Comparison of ENCODE assay signal across 29 cellular contexts in genomic region chr9:119458068-119458467, GRCh38.
"Had no signal": no experiment of that assay in that cellular context is flagged by ENCODE, and none has a peak within 500 bp of the region (broad histone marks: within the 10 kb centered on the region; RNA-seq: fewer than 3 reads in every experiment).

No MANE protein-coding gene starts in this region.

- H3K9me3 Mint-ChIP-seq: activated B cell treated with CpG ODN at 0.5 μM for 24 hours; activated CD4-positive, alpha-beta T cell treated with anti-CD3 and anti-CD28 coated beads, Interleukin-2, amount 10 ng/mL, durations not matched to agents 24 days and 14 days; T-helper 1 cell treated with Interleukin-12 subunit alpha and Interleukin-12 subunit beta and Interleukin-4 antibody, amounts not matched to agents 30 μg/mL and 1 μg/mL, for 36 hours had no signal

- H3K9me3 ChIP-seq: ascending aorta, body of pancreas, MG63, SJCRH30 had no signal

- H3K4me3 ChIP-seq: ascending aorta, body of pancreas, MG63, PC-9, SJCRH30 had no signal

- H3K4me1 ChIP-seq: ascending aorta, body of pancreas, SJCRH30 had no signal

- H3K27ac Mint-ChIP-seq: activated B cell treated with CpG ODN at 0.5 μM for 24 hours; activated CD4-positive, alpha-beta T cell treated with anti-CD3 and anti-CD28 coated beads, Interleukin-2, amount 10 ng/mL, durations not matched to agents 24 days and 14 days; activated CD8-positive, alpha-beta memory T cell treated with anti-CD3 and anti-CD28 coated beads, Interleukin-2, amount 10 ng/mL, durations not matched to agents 7 days and 5 days; activated naive CD4-positive, alpha-beta T cell treated with anti-CD3 and anti-CD28 coated beads, Interleukin-2, amount 50 U/mL, for 72 hours; activated naive CD8-positive, alpha-beta T cell treated with anti-CD3 and anti-CD28 coated beads, Interleukin-2, amount 50 U/mL, for 24 hours; activated T-cell treated with anti-CD3 and anti-CD28 coated beads, Interleukin-2, amount 50 U/mL, for 24 hours; IgD-negative memory B cell; T-helper 1 cell treated with Interleukin-12 subunit alpha and Interleukin-12 subunit beta and Interleukin-4 antibody, amounts not matched to agents 30 μg/mL and 1 μg/mL, for 36 hours had no signal

- H3K27me3 Mint-ChIP-seq: activated B cell treated with CpG ODN at 0.5 μM for 24 hours; activated CD4-positive, alpha-beta T cell treated with anti-CD3 and anti-CD28 coated beads, Interleukin-2, amount 10 ng/mL, durations not matched to agents 24 days and 14 days; activated CD8-positive, alpha-beta memory T cell treated with anti-CD3 and anti-CD28 coated beads, Interleukin-2, amount 10 ng/mL, durations not matched to agents 7 days and 5 days; activated naive CD8-positive, alpha-beta T cell treated with anti-CD3 and anti-CD28 coated beads, Interleukin-2, amount 50 U/mL, for 24 hours; activated T-cell treated with anti-CD3 and anti-CD28 coated beads, Interleukin-2, amount 50 U/mL, for 24 hours; central memory CD8-positive, alpha-beta T cell had no signal

- DNase-seq: activated B cell treated with CpG ODN at 0.5 μM for 24 hours; activated CD4-positive, alpha-beta T cell treated with anti-CD3 and anti-CD28 coated beads for 1 hour; activated CD4-positive, alpha-beta T cell treated with anti-CD3 and anti-CD28 coated beads, Interleukin-2, amount 10 ng/mL, durations not matched to agents 24 days and 14 days; activated CD4-positive, alpha-beta T cell treated with anti-CD3 and anti-CD28 coated beads, Interleukin-2, amount 50 U/mL, for 48 hours; activated CD8-positive, alpha-beta memory T cell treated with anti-CD3 and anti-CD28 coated beads, Interleukin-2, amount 10 ng/mL, durations not matched to agents 7 days and 5 days; activated effector memory CD4-positive, alpha-beta T cell treated with anti-CD3 and anti-CD28 coated beads, Interleukin-2, amount 50 U/mL, for 16 hours; activated naive CD4-positive, alpha-beta T cell treated with Interleukin-2 at 50 U/mL for 16 hours; activated naive CD8-positive, alpha-beta T cell treated with anti-CD3 and anti-CD28 coated beads, Interleukin-2, amount 50 U/mL, for 24 hours; activated T-cell treated with anti-CD3 and anti-CD28 coated beads, Interleukin-2, amount 50 U/mL, for 24 hours; amniotic stem cell; body of pancreas; MG63; MV-4-11; NCI-H1105 treated with DMSO at 0.1 percent for 48 hours; NCI-H1436 treated with DMSO at 0.1 percent for 48 hours; NCI-H1930; NCI-H2107; NCI-H345; NCI-H510A; NCI-H69; PC-9; SJCRH30 had no signal

- H3K36me3 Mint-ChIP-seq: activated CD8-positive, alpha-beta memory T cell treated with anti-CD3 and anti-CD28 coated beads, Interleukin-2, amount 10 ng/mL, durations not matched to agents 7 days and 5 days; activated naive CD4-positive, alpha-beta T cell treated with anti-CD3 and anti-CD28 coated beads, Interleukin-2, amount 50 U/mL, for 72 hours; IgD-negative memory B cell had no signal

- ATAC-seq: activated CD8-positive, alpha-beta memory T cell treated with anti-CD3 and anti-CD28 coated beads, Interleukin-2, amount 10 ng/mL, durations not matched to agents 7 days and 5 days; activated naive CD4-positive, alpha-beta T cell treated with anti-CD3 and anti-CD28 coated beads, Interleukin-2, amount 50 U/mL, for 72 hours; activated naive CD8-positive, alpha-beta T cell treated with anti-CD3 and anti-CD28 coated beads, Interleukin-2, amount 50 U/mL, for 24 hours; body of pancreas; Right ventricle myocardium inferior had no signal

- H3K36me3 ChIP-seq: ascending aorta, MG63, SJCRH30 had no signal

- H3K27me3 ChIP-seq: ascending aorta, body of pancreas, MG63, SJCRH30 had no signal

- H3K4me3 Mint-ChIP-seq: activated B cell treated with CpG ODN at 0.5 μM for 24 hours; activated CD4-positive, alpha-beta T cell treated with anti-CD3 and anti-CD28 coated beads, Interleukin-2, amount 10 ng/mL, durations not matched to agents 24 days and 14 days; activated CD8-positive, alpha-beta memory T cell treated with anti-CD3 and anti-CD28 coated beads, Interleukin-2, amount 10 ng/mL, durations not matched to agents 7 days and 5 days; activated naive CD8-positive, alpha-beta T cell treated with anti-CD3 and anti-CD28 coated beads, Interleukin-2, amount 50 U/mL, for 24 hours; activated T-cell treated with anti-CD3 and anti-CD28 coated beads, Interleukin-2, amount 50 U/mL, for 24 hours; central memory CD8-positive, alpha-beta T cell; IgD-negative memory B cell; T-helper 1 cell treated with Interleukin-12 subunit alpha and Interleukin-12 subunit beta and Interleukin-4 antibody, amounts not matched to agents 30 μg/mL and 1 μg/mL, for 36 hours had no signal

- H3K27ac ChIP-seq: ascending aorta, body of pancreas, KMS-11, PC-9, SJCRH30 had no signal

- H3K4me1 Mint-ChIP-seq: activated B cell treated with CpG ODN at 0.5 μM for 24 hours; activated CD4-positive, alpha-beta T cell treated with anti-CD3 and anti-CD28 coated beads, Interleukin-2, amount 10 ng/mL, durations not matched to agents 24 days and 14 days; activated CD8-positive, alpha-beta memory T cell treated with anti-CD3 and anti-CD28 coated beads, Interleukin-2, amount 10 ng/mL, durations not matched to agents 7 days and 5 days; activated naive CD8-positive, alpha-beta T cell treated with anti-CD3 and anti-CD28 coated beads, Interleukin-2, amount 50 U/mL, for 24 hours; central memory CD8-positive, alpha-beta T cell; IgD-negative memory B cell had no signal
